23 cellular contexts compared by ENCODE assay signal in genomic region chr2:154912215-154912614, GRCh38.
DNase-seq lines count a peak whose midpoint lies in the region; ATAC-seq and FAIRE-seq lines count a peak whose summit lies in the region.
"Had no signal": no experiment of that assay in that cellular context is flagged by ENCODE, and none has a peak within 500 bp of the region (broad histone marks: within the 10 kb centered on the region; RNA-seq: fewer than 3 reads in every experiment).

No MANE protein-coding gene starts in this region.

- H3K4me1 ChIP-seq in small intestine (ENCODE audit: control insufficient read depth in 2 of 2, insufficient read depth in 1 of 2, low read depth in 1 of 2, low read length in 1 of 2), result peaks cover 0 to 4% of the 10 kb centered on the region in 2 donors
- H3K4me1 ChIP-seq: A549, Caco-2 had no signal

- WGBS in small intestine, 3 donors, result 14 to 64% (median 36%) methylated on average over 6 of the region's 6 CpGs

- ATAC-seq in GM19351 (IDR thresholded peaks at IDR 0.05; ENCODE audit: unreplicated experiment), result no peak
- ATAC-seq: A549, PC-3, Right ventricle myocardium inferior, T-cell had no signal

- FAIRE-seq in small intestine (lab: Jason Lieb, UNC), result no peak
- FAIRE-seq: A549, G401.6, GM12891, GM19239 had no signal

- H3K36me3 ChIP-seq in small intestine (ENCODE audit: control insufficient read depth in 2 of 2, insufficient read depth in 2 of 2, low read length in 2 of 2), result no peaks in the 10 kb centered on the region

- H3K9me3 ChIP-seq in small intestine (ENCODE audit: control insufficient read depth, low read depth), result no peaks in the 10 kb centered on the region
- H3K9me3 ChIP-seq: A549, Caco-2 had no signal

- no peak overlapping the region for H3K4me3 ChIP-seq in small intestine (ENCODE audit: low read depth in 1 of 2, low read length in 2 of 2)
- H3K4me3 ChIP-seq: A549, SK-N-MC had no signal

- no peak overlapping the region for H3K27ac ChIP-seq in small intestine (ENCODE audit: low read depth in 1 of 2, low read length in 1 of 2)
- H3K27ac ChIP-seq: A549, C4-2B, SK-N-MC had no signal

- DNase-seq in NCI-H82 (lab: John Stamatoyannopoulos, UW) (peak; percentile 22), NCI-H82 treated with DMSO at 0.1 percent for 48 hours (lab: John Stamatoyannopoulos, UW; ENCODE audit: unreplicated experiment) (no peak), NCI-H1930 (lab: John Stamatoyannopoulos, UW) (peak; percentile 24 to 35), NCI-H748 treated with DMSO at 0.1 percent for 48 hours (lab: John Stamatoyannopoulos, UW) (peak; percentile 92), small intestine (peak; percentile 83), anterior cingulate cortex (lab: John Stamatoyannopoulos, UW) (no peak), DMS153 treated with DMSO at 0.1 percent for 48 hours (lab: John Stamatoyannopoulos, UW; ENCODE audit: unreplicated experiment) (no peak)
- DNase-seq: Caco-2, DMS79, Karpas-422, NCI-H187, NCI-H345, PC-3, T-cell, T1000 had no signal

- no peaks in the 10 kb centered on the region for H3K27me3 ChIP-seq in small intestine (ENCODE audit: control insufficient read depth in 2 of 2, insufficient read depth in 2 of 2, low read length in 2 of 2)

Comparison
In these comparisons a context has a peak if more than half of its experiments do, and no peak if none do; other contexts are left out.
1. DNase-seq: peak in NCI-H82 (single experiment), NCI-H1930 (2 of 2), NCI-H748 treated with DMSO at 0.1 percent for 48 hours (single experiment) and small intestine (single experiment); none in NCI-H82 treated with DMSO at 0.1 percent for 48 hours (single experiment), anterior cingulate cortex (0 of 58) and DMS153 treated with DMSO at 0.1 percent for 48 hours (single experiment).